9 cellular contexts compared by ENCODE assay signal in genomic region chr12:63712376-63712974, GRCh38. TPM values are rescaled to one million over a fixed set of nuclear protein-coding genes. Genes with fewer than 3 reads are reported as not detected.
DNase-seq lines count a peak whose midpoint lies in the region; ATAC-seq and TF ChIP-seq lines count a peak whose summit lies in the region.
"Not testable (repeated sequence)": the region's sequence is repeated elsewhere in the genome, so short reads cannot be mapped to it uniquely, and the experiment has no call there.
"Had no signal": no experiment of that assay in that cellular context is flagged by ENCODE, and none has a peak within 500 bp of the region (broad histone marks: within the 10 kb centered on the region; RNA-seq: fewer than 3 reads in every experiment).

No MANE protein-coding gene starts in this region.

- peak overlapping the region; percentile 93 for H3K27ac Mint-ChIP-seq in activated naive CD8-positive, alpha-beta T cell treated with anti-CD3 and anti-CD28 coated beads, Interleukin-2, amount 50 U/mL, for 24 hours
- H3K27ac Mint-ChIP-seq in stimulated activated naive CD8-positive, alpha-beta T cell treated with anti-CD3 and anti-CD28 coated beads, Interleukin-15, Interleukin-2, amounts not matched to agents 100 ng/mL and 50 ng/mL, for 24 hours = peak overlapping the region; percentile 74

- H3K4me3 Mint-ChIP-seq in activated naive CD8-positive, alpha-beta T cell treated with anti-CD3 and anti-CD28 coated beads, Interleukin-2, amount 50 U/mL, for 24 hours; stimulated activated naive CD8-positive, alpha-beta T cell treated with anti-CD3 and anti-CD28 coated beads, Interleukin-15, Interleukin-2, amounts not matched to agents 100 ng/mL and 50 ng/mL, for 24 hours: not testable (repeated sequence)

- H3K4me3 ChIP-seq in foreskin fibroblast (ENCODE audit: low read depth in 1 of 2, low read length in 2 of 2) = not testable (repeated sequence)

- peak; percentile 46 for DNase-seq in EL
- peak; percentile 44 for DNase-seq in M059J (ENCODE audit: low read depth)
- not testable (repeated sequence) for DNase-seq in activated naive CD8-positive, alpha-beta T cell treated with anti-CD3 and anti-CD28 coated beads, Interleukin-2, amount 50 U/mL, for 24 hours
- peak; percentile 15 to 52 for DNase-seq in foreskin fibroblast

- peak; percentile 55 for ATAC-seq in GM19351 (IDR thresholded peaks at IDR 0.05; ENCODE audit: unreplicated experiment)
- peak; percentile 43 for ATAC-seq in GM21529 (IDR thresholded peaks at IDR 0.05; ENCODE audit: unreplicated experiment)
- peak; percentile 51 for ATAC-seq in HG02884 (IDR thresholded peaks at IDR 0.05; ENCODE audit: unreplicated experiment)
- not testable (repeated sequence) for ATAC-seq in activated naive CD8-positive, alpha-beta T cell treated with anti-CD3 and anti-CD28 coated beads, Interleukin-2, amount 50 U/mL, for 24 hours

- H3K36me3 Mint-ChIP-seq in activated naive CD8-positive, alpha-beta T cell treated with anti-CD3 and anti-CD28 coated beads, Interleukin-2, amount 50 U/mL, for 24 hours (ENCODE audit: low read depth); stimulated activated naive CD8-positive, alpha-beta T cell treated with anti-CD3 and anti-CD28 coated beads, Interleukin-15, Interleukin-2, amounts not matched to agents 100 ng/mL and 50 ng/mL, for 24 hours (ENCODE audit: low read depth): not testable (repeated sequence)

- H3K27me3 Mint-ChIP-seq in activated naive CD8-positive, alpha-beta T cell treated with anti-CD3 and anti-CD28 coated beads, Interleukin-2, amount 50 U/mL, for 24 hours; stimulated activated naive CD8-positive, alpha-beta T cell treated with anti-CD3 and anti-CD28 coated beads, Interleukin-15, Interleukin-2, amounts not matched to agents 100 ng/mL and 50 ng/mL, for 24 hours: not testable (repeated sequence)

- H3K9me3 Mint-ChIP-seq in activated naive CD8-positive, alpha-beta T cell treated with anti-CD3 and anti-CD28 coated beads, Interleukin-2, amount 50 U/mL, for 24 hours; stimulated activated naive CD8-positive, alpha-beta T cell treated with anti-CD3 and anti-CD28 coated beads, Interleukin-15, Interleukin-2, amounts not matched to agents 100 ng/mL and 50 ng/mL, for 24 hours: not testable (repeated sequence)

- TF ChIP-seq CTCF in foreskin fibroblast (IDR thresholded peaks at IDR 0.05; ENCODE audit: low read depth, low read length) = not testable (repeated sequence)

- H3K4me1 Mint-ChIP-seq in activated naive CD8-positive, alpha-beta T cell treated with anti-CD3 and anti-CD28 coated beads, Interleukin-2, amount 50 U/mL, for 24 hours = peaks cover 41% of the 10 kb centered on the region
- H3K4me1 Mint-ChIP-seq in stimulated activated naive CD8-positive, alpha-beta T cell treated with anti-CD3 and anti-CD28 coated beads, Interleukin-15, Interleukin-2, amounts not matched to agents 100 ng/mL and 50 ng/mL, for 24 hours (ENCODE audit: low read depth) = peaks cover 47% of the 10 kb centered on the region

RNA-seq across cellular contexts. Expression of gene DPY19L2, which starts 44.2 kb away (rescaled TPM):
- total RNA-seq in M059J (2014; rRNA removed; shearing (Covaris generic)) = 3.7 and 11.3 TPM in 2 replicates
- total RNA-seq: PC-9 had no signal
